16 cellular contexts compared by ENCODE assay signal in the genomic region with DNA sequence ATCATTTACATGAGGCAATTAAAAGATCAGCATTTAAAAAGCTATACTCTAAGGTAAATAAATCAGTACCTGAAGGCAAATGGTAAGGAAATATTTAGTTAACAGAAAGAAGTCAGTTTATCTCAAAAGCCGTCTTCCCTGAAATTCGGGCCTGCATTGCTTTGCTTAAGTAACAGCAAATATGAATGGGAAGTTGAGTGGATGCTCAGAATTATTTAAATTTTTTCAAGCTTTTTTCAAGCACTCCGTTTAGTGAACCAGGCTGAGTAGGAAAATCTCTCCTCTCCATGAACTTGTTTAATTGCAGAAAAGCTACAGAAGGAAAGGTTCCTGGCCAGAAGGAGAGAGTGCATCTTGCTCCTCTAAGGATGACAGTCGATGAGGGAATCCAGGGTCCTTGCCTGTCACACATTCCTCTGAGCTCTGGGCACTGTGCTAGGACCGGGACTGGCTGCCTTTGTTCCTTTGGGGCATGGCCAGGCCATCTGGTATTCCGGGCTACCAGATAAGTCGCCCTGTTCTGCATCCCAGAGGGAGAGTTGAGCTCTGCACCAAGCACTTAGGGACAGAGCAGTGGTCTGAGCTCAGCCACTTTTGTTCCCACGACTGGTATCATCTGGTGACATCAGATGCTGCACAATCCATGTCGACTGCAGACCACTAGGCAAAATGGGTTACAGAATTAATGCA.
A peak's percentile ranks its signal among the peaks of the same experiment; 100 is the strongest.
DNase-seq lines count a peak whose midpoint lies in the region; ATAC-seq and TF ChIP-seq lines count a peak whose summit lies in the region.
"Had no signal": no experiment of that assay in that cellular context is flagged by ENCODE, and none has a peak within 500 bp of the region (broad histone marks: within the 10 kb centered on the region; RNA-seq: fewer than 3 reads in every experiment).

No MANE protein-coding gene starts in this region.

- DNase-seq in AG20443 (ENCODE audit: low spot score) (peak; percentile 33), left ventricle myocardium superior (peak; percentile 72), neural crest cell (ENCODE audit: low read depth, low spot score) (no peak), GM13977 (ENCODE audit: low spot score) (no peak), NCI-H1436 (lab: John Stamatoyannopoulos, UW) (no peak)
- no peak for DNase-seq in effector CD8-positive, alpha-beta T cell (lab: John Stamatoyannopoulos, UW)
- DNase-seq: activated naive CD8-positive, alpha-beta T cell treated with anti-CD3 and anti-CD28 coated beads, Interleukin-2, amount 50 U/mL, for 24 hours; activated T-cell treated with anti-CD3 and anti-CD28 coated beads, Interleukin-2, amount 50 U/mL, for 1 hour; immature natural killer cell; naive thymus-derived CD8-positive, alpha-beta T cell; spleen; testis had no signal

- H3K4me3 Mint-ChIP-seq in neural crest cell: no peak overlapping the region
- H3K4me3 Mint-ChIP-seq: activated naive CD8-positive, alpha-beta T cell treated with anti-CD3 and anti-CD28 coated beads, Interleukin-2, amount 50 U/mL, for 24 hours; immature natural killer cell; naive thymus-derived CD8-positive, alpha-beta T cell had no signal

- no peaks in the 10 kb centered on the region for H3K36me3 Mint-ChIP-seq in neural crest cell (ENCODE audit: low read depth)
- H3K36me3 Mint-ChIP-seq: immature natural killer cell; naive thymus-derived CD8-positive, alpha-beta T cell had no signal

- peak; percentile 91 for ATAC-seq in SK-N-SH treated with all-trans-retinoic acid at 6 μM for 48 hours
- ATAC-seq in left ventricle myocardium superior: peak; percentile 98
- ATAC-seq in GM21529 (IDR thresholded peaks at IDR 0.05; ENCODE audit: unreplicated experiment): no peak
- ATAC-seq: activated CD4-positive, CD25-positive, alpha-beta regulatory T cell treated with anti-CD3 and anti-CD28 coated beads, Interleukin-2, amount 50 U/mL, for 24 hours; activated naive CD8-positive, alpha-beta T cell treated with anti-CD3 and anti-CD28 coated beads, Interleukin-2, amount 50 U/mL, for 24 hours; esophagus mucosa; naive thymus-derived CD8-positive, alpha-beta T cell had no signal

- H3K27me3 Mint-ChIP-seq in neural crest cell (ENCODE audit: low read depth): no peaks in the 10 kb centered on the region

- in situ Hi-C loops in GM13977 (cut with MboI; ENCODE audit: low pct_unique_long_range_greater_than_20kb, low sequenced_read_pairs, unreplicated experiment): no loop called here

- no peak for TF ChIP-seq CTCF in neural crest cell (conservative IDR thresholded peaks at IDR 0.05)
- TF ChIP-seq CTCF in GM13977 (IDR thresholded peaks at IDR 0.05; ENCODE audit: extremely low read depth, insufficient read depth, missing control alignments): no peak

- peaks cover 10% of the 10 kb centered on the region for H3K4me1 Mint-ChIP-seq in neural crest cell

- peak overlapping the region; percentile 71 for H3K27ac Mint-ChIP-seq in neural crest cell (ENCODE audit: unreplicated experiment)
- H3K27ac Mint-ChIP-seq: activated naive CD8-positive, alpha-beta T cell treated with anti-CD3 and anti-CD28 coated beads, Interleukin-2, amount 50 U/mL, for 24 hours; immature natural killer cell; naive thymus-derived CD8-positive, alpha-beta T cell had no signal

- no peaks in the 10 kb centered on the region for H3K9me3 Mint-ChIP-seq in neural crest cell
- H3K9me3 Mint-ChIP-seq: activated naive CD8-positive, alpha-beta T cell treated with anti-CD3 and anti-CD28 coated beads, Interleukin-2, amount 50 U/mL, for 24 hours; naive thymus-derived CD8-positive, alpha-beta T cell had no signal

- intact Hi-C loops in left ventricle myocardium superior (cut with micrococcal nuclease): no loop called here

TF ChIP-seq in SK-N-SH treated with all-trans-retinoic acid at 6 μM for 48 hours, 23 proteins besides CTCF, POLR2A, EP300 and RAD21:
- TF ChIP-seq, protein P1, sequence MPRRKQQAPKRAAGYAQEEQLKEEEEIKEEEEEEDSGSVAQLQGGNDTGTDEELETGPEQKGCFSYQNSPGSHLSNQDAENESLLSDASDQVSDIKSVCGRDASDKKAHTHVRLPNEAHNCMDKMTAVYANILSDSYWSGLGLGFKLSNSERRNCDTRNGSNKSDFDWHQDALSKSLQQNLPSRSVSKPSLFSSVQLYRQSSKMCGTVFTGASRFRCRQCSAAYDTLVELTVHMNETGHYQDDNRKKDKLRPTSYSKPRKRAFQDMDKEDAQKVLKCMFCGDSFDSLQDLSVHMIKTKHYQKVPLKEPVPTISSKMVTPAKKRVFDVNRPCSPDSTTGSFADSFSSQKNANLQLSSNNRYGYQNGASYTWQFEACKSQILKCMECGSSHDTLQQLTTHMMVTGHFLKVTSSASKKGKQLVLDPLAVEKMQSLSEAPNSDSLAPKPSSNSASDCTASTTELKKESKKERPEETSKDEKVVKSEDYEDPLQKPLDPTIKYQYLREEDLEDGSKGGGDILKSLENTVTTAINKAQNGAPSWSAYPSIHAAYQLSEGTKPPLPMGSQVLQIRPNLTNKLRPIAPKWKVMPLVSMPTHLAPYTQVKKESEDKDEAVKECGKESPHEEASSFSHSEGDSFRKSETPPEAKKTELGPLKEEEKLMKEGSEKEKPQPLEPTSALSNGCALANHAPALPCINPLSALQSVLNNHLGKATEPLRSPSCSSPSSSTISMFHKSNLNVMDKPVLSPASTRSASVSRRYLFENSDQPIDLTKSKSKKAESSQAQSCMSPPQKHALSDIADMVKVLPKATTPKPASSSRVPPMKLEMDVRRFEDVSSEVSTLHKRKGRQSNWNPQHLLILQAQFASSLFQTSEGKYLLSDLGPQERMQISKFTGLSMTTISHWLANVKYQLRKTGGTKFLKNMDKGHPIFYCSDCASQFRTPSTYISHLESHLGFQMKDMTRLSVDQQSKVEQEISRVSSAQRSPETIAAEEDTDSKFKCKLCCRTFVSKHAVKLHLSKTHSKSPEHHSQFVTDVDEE (CRISPR knock-in tag; IDR thresholded peaks at IDR 0.05): peak; percentile 80
- TF ChIP-seq CREB5 (CRISPR knock-in tag; IDR thresholded peaks at IDR 0.05; ENCODE audit: low read depth) (0 out of 2 replicates have a peak, but pooled peaks have one; percentile 31), TCF4 (CRISPR knock-in tag; IDR thresholded peaks at IDR 0.05; ENCODE audit: borderline replicate concordance) (peak; percentile 90), ZNF565 (CRISPR knock-in tag; conservative IDR thresholded peaks at IDR 0.05; ENCODE audit: low read depth) (no peak)
TF ChIP-seq in SK-N-SH treated with all-trans-retinoic acid at 6 μM for 48 hours: peak in this region for 3.

Comparison
In these comparisons a context has a peak if more than half of its experiments do, and no peak if none do; other contexts are left out.
1. DNase-seq: peak in AG20443 (single experiment) and left ventricle myocardium superior (single experiment); none in neural crest cell (single experiment), effector CD8-positive, alpha-beta T cell (single experiment), GM13977 (single experiment) and NCI-H1436 (single experiment).